8 cellular contexts compared by ENCODE assay signal in genomic region chr4:70714061-70714468, GRCh38. TPM values are rescaled to one million over a fixed set of nuclear protein-coding genes. Genes with fewer than 3 reads are reported as not detected.
DNase-seq lines count a peak whose midpoint lies in the region; ATAC-seq and TF ChIP-seq lines count a peak whose summit lies in the region.

No MANE protein-coding gene starts in this region.

- no peak for DNase-seq in GM06990 (ENCODE audit: extremely low read depth, insufficient read length)
- peak; percentile 45 for DNase-seq in glomerular visceral epithelial cell (ENCODE audit: extremely low spot score)
- DNase-seq in cerebellum (ENCODE audit: low spot score): no peak
- no peak for DNase-seq in activated gamma-delta T cell treated with Interleukin-2 at 50 U/mL for 16 hours
- no peak for DNase-seq in stimulated activated CD4-positive, alpha-beta T cell treated with anti-CD3 and anti-CD28 coated beads, Interleukin-4, amount 100 ng/mL, for 24 hours
- no peak for DNase-seq in SKM-1 treated with dmso at 0.1 percent for 144 hours (lab: John Stamatoyannopoulos, UW; ENCODE audit: unreplicated experiment)

- H3K27me3 ChIP-seq in GM06990 (replicated peaks; ENCODE audit: control insufficient read depth, insufficient read depth, low read length): no peaks in the 10 kb centered on the region

- TF ChIP-seq CTCF in GM06990 (IDR thresholded peaks at IDR 0.05; ENCODE audit: insufficient read depth, low read length, poor library complexity, severe bottlenecking): no peak

- no peaks in the 10 kb centered on the region for H3K36me3 ChIP-seq in GM06990 (ENCODE audit: control insufficient read depth, insufficient read depth, low read length)

- H3K4me3 ChIP-seq in GM06990 (replicated peaks; ENCODE audit: low read depth, low read length): peak overlapping the region; percentile 32

- ATAC-seq in GM21576 (IDR thresholded peaks at IDR 0.05; ENCODE audit: unreplicated experiment) (peak; percentile 29), HG03521 (IDR thresholded peaks at IDR 0.05; ENCODE audit: unreplicated experiment) (peak; percentile 31)

RNA-seq across cellular contexts. Expression of gene RUFY3, which starts 7.7 kb away (rescaled TPM):
- 306 TPM for total RNA-seq in cerebellum

RNA-seq across cellular contexts. Expression of gene UTP3, which starts 25.7 kb away (rescaled TPM):
- total RNA-seq in cerebellum: 10.5 TPM

RNA-seq across cellular contexts. Expression of gene JCHAIN, which starts 47.8 kb away (rescaled TPM):
- total RNA-seq in cerebellum: 3.6 TPM
